1 cellular context compared by ENCODE assay signal in genomic region chr6:6968731-6969552, GRCh38.
TF ChIP-seq lines count a peak whose summit lies in the region.

No MANE protein-coding gene starts in this region.

TF ChIP-seq in K562, 482 proteins besides CTCF, POLR2A, EP300 and RAD21 (continued from another document and continues in another):
- no peak for TF ChIP-seq CUX1 (CRISPR knock-in tag; IDR thresholded peaks at IDR 0.05)
- no peak for TF ChIP-seq THRAP3 (IDR thresholded peaks at IDR 0.05; ENCODE audit: borderline replicate concordance)
- no peak for TF ChIP-seq ZNF431 (CRISPR knock-in tag; IDR thresholded peaks at IDR 0.05)
- TF ChIP-seq MYC (IDR thresholded peaks at IDR 0.05; ENCODE audit: low read depth, low read length): peak; percentile 31; the same call in 1 of the 2 replicates
- no peak for TF ChIP-seq MYC (CRISPR knock-in tag; IDR thresholded peaks at IDR 0.05; ENCODE audit: borderline replicate concordance, low read depth)
- TF ChIP-seq SAFB (IDR thresholded peaks at IDR 0.05; ENCODE audit: borderline replicate concordance, low read depth, low read length): no peak
- TF ChIP-seq CEBPZ (IDR thresholded peaks at IDR 0.05; ENCODE audit: borderline replicate concordance, low read depth, low read length): no peak
- TF ChIP-seq CREB1 (IDR thresholded peaks at IDR 0.05): no peak
- no peak for TF ChIP-seq CREB1 (CRISPR knock-in tag; IDR thresholded peaks at IDR 0.05)
- TF ChIP-seq HDAC3 (IDR thresholded peaks at IDR 0.05; ENCODE audit: borderline replicate concordance, partially characterized antibody): no peak
- TF ChIP-seq E2F5 (CRISPR knock-in tag; IDR thresholded peaks at IDR 0.05): no peak
- TF ChIP-seq KLF16 (IDR thresholded peaks at IDR 0.05): no peak; the same call in 1 of the 2 replicates
- no peak for TF ChIP-seq KLF6 (CRISPR knock-in tag; IDR thresholded peaks at IDR 0.05; ENCODE audit: borderline replicate concordance)
- TF ChIP-seq TRIM28 (IDR thresholded peaks at IDR 0.05): 0 out of 2 replicates have a peak, but pooled peaks have one; percentile 51
- TF ChIP-seq HOMEZ (CRISPR knock-in tag; IDR thresholded peaks at IDR 0.05): no peak
- TF ChIP-seq MEF2D (tag; conservative IDR thresholded peaks at IDR 0.05; ENCODE audit: low read depth): 0 out of 2 replicates have a peak, but pooled peaks have one; percentile 42
- no peak for TF ChIP-seq HNRNPL (IDR thresholded peaks at IDR 0.05; ENCODE audit: low read depth, low read length)
- TF ChIP-seq DMBX1 (CRISPR knock-in tag; IDR thresholded peaks at IDR 0.05; ENCODE audit: borderline replicate concordance): no peak
- no peak for TF ChIP-seq RBM34 (IDR thresholded peaks at IDR 0.05; ENCODE audit: borderline replicate concordance, insufficient read depth, low read length)
- TF ChIP-seq ZNF232 (CRISPR knock-in tag; IDR thresholded peaks at IDR 0.05): no peak
- 0 out of 4 replicates have a peak, but pooled peaks of 1 of the 2 experiments have one; percentile 52 for TF ChIP-seq MLX (CRISPR knock-in tag; conservative IDR thresholded peaks at IDR 0.05)
- no peak for TF ChIP-seq SMC3 (conservative IDR thresholded peaks at IDR 0.05; ENCODE audit: insufficient read depth, low read depth, low read length)
- peak; percentile 56 for TF ChIP-seq ARHGAP35 (IDR thresholded peaks at IDR 0.05; ENCODE audit: partially characterized antibody)
- no peak for TF ChIP-seq EGR1 (conservative IDR thresholded peaks at IDR 0.05)
- TF ChIP-seq ID3 (CRISPR knock-in tag; IDR thresholded peaks at IDR 0.05): no peak
- TF ChIP-seq ID3 (tag; IDR thresholded peaks at IDR 0.05): no peak; the same call in 1 of the 2 replicates
- peak; percentile 16; the same call in 1 of the 2 replicates for TF ChIP-seq PHB2 (IDR thresholded peaks at IDR 0.05; ENCODE audit: low read depth)
- no peak for TF ChIP-seq PRMT5 (CRISPR knock-in tag; IDR thresholded peaks at IDR 0.05)
- no peak for TF ChIP-seq ZNF324 (CRISPR knock-in tag; IDR thresholded peaks at IDR 0.05)
- peak; percentile 76 for TF ChIP-seq POLR2AphosphoS5 (IDR thresholded peaks at IDR 0.05; ENCODE audit: control insufficient read depth, insufficient read depth, low read depth, low read length)
- TF ChIP-seq ZNF224 (CRISPR knock-in tag; IDR thresholded peaks at IDR 0.05): no peak
- TF ChIP-seq NFIC (IDR thresholded peaks at IDR 0.05): peak; percentile 35; the same call in 1 of the 2 replicates
- no peak for TF ChIP-seq E2F3 (CRISPR knock-in tag; IDR thresholded peaks at IDR 0.05)
- no peak for TF ChIP-seq SMAD1 (IDR thresholded peaks at IDR 0.05; ENCODE audit: low read depth, low read length, partially characterized antibody)
- TF ChIP-seq POLR2G (IDR thresholded peaks at IDR 0.05; ENCODE audit: low read depth, low read length): no peak
- no peak for TF ChIP-seq SREBF1 (IDR thresholded peaks at IDR 0.05; ENCODE audit: borderline replicate concordance, low read depth, low read length)
- TF ChIP-seq STAT6 (CRISPR knock-in tag; IDR thresholded peaks at IDR 0.05): no peak
- peak; percentile 59 for TF ChIP-seq RBBP5 (IDR thresholded peaks at IDR 0.05; ENCODE audit: borderline replicate concordance, insufficient read depth, low read length, poor library complexity, severe bottlenecking)
- TF ChIP-seq SRSF9 (IDR thresholded peaks at IDR 0.05; ENCODE audit: borderline replicate concordance, low read depth, low read length): no peak
- no peak for TF ChIP-seq GATAD2A (IDR thresholded peaks at IDR 0.05)
- no peak; the same call in 1 of the 2 replicates for TF ChIP-seq CREM (IDR thresholded peaks at IDR 0.05; ENCODE audit: low read depth)
- 0 out of 2 replicates have a peak, but pooled peaks have one; percentile 29 for TF ChIP-seq ETV5 (CRISPR knock-in tag; IDR thresholded peaks at IDR 0.05; ENCODE audit: low read depth)
- TF ChIP-seq PTRF (tag; IDR thresholded peaks at IDR 0.05): no peak
- 0 out of 2 replicates have a peak, but pooled peaks have one; percentile 46 for TF ChIP-seq NR2C2 (CRISPR knock-in tag; IDR thresholded peaks at IDR 0.05)
- TF ChIP-seq NR2C2 (tag; IDR thresholded peaks at IDR 0.05): peak; percentile 51; the same call in 1 of the 2 replicates
- TF ChIP-seq MYNN (IDR thresholded peaks at IDR 0.05): peak; percentile 75; the same call in 1 of the 2 replicates
- TF ChIP-seq MYNN (CRISPR knock-in tag; IDR thresholded peaks at IDR 0.05): no peak
